ENCODE assay signal across 8 cellular contexts in the genomic region with DNA sequence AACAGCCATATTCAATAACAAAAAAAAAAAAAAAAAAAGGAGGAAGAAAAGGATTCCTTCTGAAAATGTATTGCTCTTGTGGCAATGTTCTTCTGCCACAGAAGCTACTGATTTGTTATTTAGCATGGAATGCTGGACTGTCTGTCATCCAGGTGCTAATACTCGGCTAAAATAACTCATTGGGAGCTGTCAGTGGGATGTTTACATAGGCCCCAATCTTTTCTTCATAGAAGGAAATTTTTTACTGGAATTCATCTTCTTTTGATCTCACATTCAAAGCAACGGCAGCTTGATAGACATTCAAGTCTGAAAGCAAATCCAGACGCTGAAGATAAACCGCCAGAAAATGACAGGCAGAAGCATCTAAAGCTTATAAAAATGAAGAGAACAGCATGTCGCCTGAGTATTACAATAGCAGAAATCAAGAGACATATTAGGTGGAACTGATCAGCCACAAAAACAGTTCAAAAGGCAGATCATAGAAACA.
DNase-seq lines count a peak whose midpoint lies in the region; ATAC-seq, FAIRE-seq and TF ChIP-seq lines count a peak whose summit lies in the region.

No MANE protein-coding gene starts in this region.

- no peaks in the 10 kb centered on the region for H3K9me2 ChIP-seq in OCI-LY7 (ENCODE audit: insufficient read depth, low read length)

- H3K36me3 Mint-ChIP-seq in CD8-positive, alpha-beta T cell = peaks cover 30% of the 10 kb centered on the region
- H3K36me3 Mint-ChIP-seq in endothelial cell (ENCODE audit: low read depth, unreplicated experiment) = no peaks in the 10 kb centered on the region

- peak overlapping the region; percentile 56 for H3K4me3 ChIP-seq in CD8-positive, alpha-beta T cell (ENCODE audit: low read depth, low read length)
- H3K4me3 ChIP-seq in OCI-LY7 (ENCODE audit: low read depth, low read length, poor library complexity, severe bottlenecking) (peak overlapping the region; percentile 85), rectal smooth muscle tissue (ENCODE audit: low read length) (peak overlapping the region; percentile 51), adrenal gland (no peak overlapping the region)

- H3K4me1 ChIP-seq in CD8-positive, alpha-beta T cell (ENCODE audit: insufficient read depth, low read length) = peaks cover 57% of the 10 kb centered on the region
- H3K4me1 ChIP-seq in OCI-LY7 (ENCODE audit: insufficient read depth, low read length, poor library complexity, severe bottlenecking) (peaks cover 69% of the 10 kb centered on the region), rectal smooth muscle tissue (ENCODE audit: control insufficient read depth, insufficient read depth, low read length) (peaks cover 23% of the 10 kb centered on the region), adrenal gland (replicated peaks in 1 of 2) (peaks cover 6 to 36% of the 10 kb centered on the region in 2 donors)

- no peaks in the 10 kb centered on the region for H3K9me3 Mint-ChIP-seq in CD8-positive, alpha-beta T cell
- H3K9me3 Mint-ChIP-seq in endothelial cell (ENCODE audit: unreplicated experiment) = no peaks in the 10 kb centered on the region

- peak overlapping the region; percentile 57; the same call in 1 of the 2 replicates for H2AFZ ChIP-seq in OCI-LY7 (ENCODE audit: low read length)

- FAIRE-seq in H54 (lab: Jason Lieb, UNC) = no peak

- 84 to 95% (median 88%) methylated on average over 5 of the region's 5 CpGs for WGBS in adrenal gland, 4 donors

- H3K9ac ChIP-seq in rectal smooth muscle tissue (ENCODE audit: low read length) = peak overlapping the region; percentile 26

- H3K27ac ChIP-seq in CD8-positive, alpha-beta T cell (ENCODE audit: low read depth, low read length) = peak overlapping the region; percentile 88
- peak overlapping the region; percentile 96 for H3K27ac ChIP-seq in OCI-LY7 (ENCODE audit: low read depth, low read length, poor library complexity, severe bottlenecking)
- H3K27ac ChIP-seq in rectal smooth muscle tissue (ENCODE audit: low read depth, low read length) = peak overlapping the region; percentile 81
- peak overlapping the region in 1 of 5 donors; percentile 74 for H3K27ac ChIP-seq in adrenal gland

- BruUV-seq in OCI-LY7 (replicated peaks; lab: Mats Ljungman, UMichigan) = no TSS peak

- H3K79me2 ChIP-seq in OCI-LY7 (ENCODE audit: insufficient read depth, low read depth, low read length) = peaks cover 51% of the 10 kb centered on the region

- DNase-seq in CD8-positive, alpha-beta T cell = no peak
- DNase-seq in OCI-LY7 (ENCODE audit: low spot score) = peak; percentile 10
- no peak for DNase-seq in endothelial cell (ENCODE audit: low spot score)
- DNase-seq in DMS 273 (lab: John Stamatoyannopoulos, UW; ENCODE audit: unreplicated experiment) = no peak
- DNase-seq in amniotic stem cell (lab: John Stamatoyannopoulos, UW) = no peak
- no peak for DNase-seq in H54 (ENCODE audit: insufficient read length, low spot score)
- DNase-seq in adrenal gland = no peak

- H3K27ac Mint-ChIP-seq in CD8-positive, alpha-beta T cell = peak overlapping the region; percentile 93
- peak overlapping the region; percentile 95 for H3K27ac Mint-ChIP-seq in endothelial cell (ENCODE audit: unreplicated experiment)

- TF ChIP-seq CTCF in CD8-positive, alpha-beta T cell (IDR thresholded peaks at IDR 0.05) = no peak
- TF ChIP-seq CTCF in OCI-LY7 (conservative IDR thresholded peaks at IDR 0.05; ENCODE audit: low read length) (no peak), endothelial cell (IDR thresholded peaks at IDR 0.05; ENCODE audit: unreplicated experiment) (no peak), adrenal gland (IDR thresholded peaks at IDR 0.05) (no peak)

- H3K4me3 Mint-ChIP-seq in CD8-positive, alpha-beta T cell = peak overlapping the region; percentile 87
- H3K4me3 Mint-ChIP-seq in endothelial cell (ENCODE audit: unreplicated experiment) = no peak overlapping the region

- TF ChIP-seq POLR2A in H54 (IDR thresholded peaks at IDR 0.05; ENCODE audit: low read depth, low read length) = no peak
- no peak for TF ChIP-seq POLR2A in adrenal gland (IDR thresholded peaks at IDR 0.05)

- no peaks in the 10 kb centered on the region for H3K27me3 ChIP-seq in CD8-positive, alpha-beta T cell (ENCODE audit: insufficient read depth, low read length)
- H3K27me3 ChIP-seq in rectal smooth muscle tissue (ENCODE audit: control insufficient read depth, insufficient read depth, low read length) = no peaks in the 10 kb centered on the region
- H3K27me3 ChIP-seq in adrenal gland = no peaks in the 10 kb centered on the region

- no peaks in the 10 kb centered on the region for H3K27me3 Mint-ChIP-seq in CD8-positive, alpha-beta T cell (ENCODE audit: low read depth)
- peaks cover 2% of the 10 kb centered on the region for H3K27me3 Mint-ChIP-seq in endothelial cell (ENCODE audit: unreplicated experiment)

- H3K4me2 ChIP-seq in OCI-LY7 (ENCODE audit: low read length) = peak overlapping the region; percentile 92

- no peaks in the 10 kb centered on the region for H3K36me3 ChIP-seq in CD8-positive, alpha-beta T cell (ENCODE audit: insufficient read depth, low read length)
- H3K36me3 ChIP-seq in OCI-LY7 (ENCODE audit: insufficient read depth, low read length) = no peaks in the 10 kb centered on the region
- no peaks in the 10 kb centered on the region for H3K36me3 ChIP-seq in rectal smooth muscle tissue (ENCODE audit: control insufficient read depth, insufficient read depth, low read length)
- no peaks in the 10 kb centered on the region for H3K36me3 ChIP-seq in adrenal gland (replicated peaks in 1 of 2)

- ATAC-seq in CD8-positive, alpha-beta T cell = no peak

- H3K9me3 ChIP-seq in CD8-positive, alpha-beta T cell (ENCODE audit: low read length) = no peaks in the 10 kb centered on the region
- H3K9me3 ChIP-seq in OCI-LY7 (ENCODE audit: low read length) = no peaks in the 10 kb centered on the region
- no peaks in the 10 kb centered on the region for H3K9me3 ChIP-seq in adrenal gland (replicated peaks in 1 of 3)

- CTCF ChIA-PET in CD8-positive, alpha-beta T cell (lab: Charles Lee) = interaction anchor here (0.6 to 1.7 kb wide), 8 partner anchors 61 to 1929 kb away, joined by 3 to 7 read pairs (median 4); no protein-coding TSS in a partner anchor
- CTCF ChIA-PET in OCI-LY7 (lab: Charles Lee; ENCODE audit: unreplicated experiment) = interaction anchor here (0.8 to 1.2 kb wide), 2 partner anchors 9 to 10 kb away, joined by 3 read pairs; no protein-coding TSS in a partner anchor

- POLR2A ChIA-PET in CD8-positive, alpha-beta T cell (lab: Charles Lee) = interaction anchor here (0.7 to 1.7 kb wide), 12 partner anchors 9 to 451 kb away, joined by 3 to 9 read pairs (median 4); no protein-coding TSS in a partner anchor
- POLR2A ChIA-PET in OCI-LY7 (lab: Charles Lee) = interaction anchor here (0.6 to 2.6 kb wide), 22 partner anchors 11 to 428 kb away, joined by 3 to 12 read pairs (median 4); no protein-coding TSS in a partner anchor

- peaks cover 82% of the 10 kb centered on the region for H3K4me1 Mint-ChIP-seq in CD8-positive, alpha-beta T cell (ENCODE audit: low read depth)
- H3K4me1 Mint-ChIP-seq in endothelial cell (ENCODE audit: unreplicated experiment) = peaks cover 38% of the 10 kb centered on the region

- H4K20me1 ChIP-seq in OCI-LY7 (ENCODE audit: insufficient read depth, low read length) = no peaks in the 10 kb centered on the region

- intact Hi-C loops in CD8-positive, alpha-beta T cell (cut with DNase I, micrococcal nuclease) = loop anchor here (2.0 to 5.0 kb wide), 11 partner anchors 15 to 453 kb away; partner anchors contain the start of gene FOXP1 (in 1 of the 2)
- intact Hi-C loops in OCI-LY7 (cut with micrococcal nuclease; ENCODE audit: unreplicated experiment) (loop anchor here (5.0 kb wide), 3 partner anchors 124 to 381 kb away; no protein-coding TSS in a partner anchor), adrenal gland (cut with DNase I) (no loop called here)

Comparison
In these comparisons a context has a peak if more than half of its experiments do, and no peak if none do; other contexts are left out.
1. H3K4me3 ChIP-seq: peak in CD8-positive, alpha-beta T cell (single experiment), OCI-LY7 (single experiment) and rectal smooth muscle tissue (single experiment); none in adrenal gland (0 of 4).
2. intact Hi-C loops: an anchor here in CD8-positive, alpha-beta T cell (2.0 to 5.0 kb wide) and OCI-LY7 (5.0 kb wide); none called in adrenal gland.